23 cellular contexts compared by ENCODE assay signal in genomic region chr14:53147893-53148292, GRCh38. TPM values are rescaled to one million over a fixed set of nuclear protein-coding genes. Genes with fewer than 3 reads are reported as not detected.
DNase-seq lines count a peak whose midpoint lies in the region; ATAC-seq and FAIRE-seq lines count a peak whose summit lies in the region.
"Had no signal": no experiment of that assay in that cellular context is flagged by ENCODE, and none has a peak within 500 bp of the region (broad histone marks: within the 10 kb centered on the region; RNA-seq: fewer than 3 reads in every experiment).

No MANE protein-coding gene starts in this region.

- peaks cover 28% of the 10 kb centered on the region for H3K4me1 ChIP-seq in effector memory CD4-positive, alpha-beta T cell (ENCODE audit: control insufficient read depth, insufficient read depth, low read length, poor library complexity, severe bottlenecking)

- no peaks in the 10 kb centered on the region for H3K27me3 Mint-ChIP-seq in activated CD8-positive, alpha-beta memory T cell treated with anti-CD3 and anti-CD28 coated beads, Interleukin-2, amount 10 ng/mL, durations not matched to agents 7 days and 5 days
- no peaks in the 10 kb centered on the region for H3K27me3 Mint-ChIP-seq in activated CD4-positive, alpha-beta memory T cell treated with anti-CD3 and anti-CD28 coated beads, Interleukin-2, amount 10 ng/mL, durations not matched to agents 7 days and 5 days
- H3K27me3 Mint-ChIP-seq in naive thymus-derived CD8-positive, alpha-beta T cell: no peaks in the 10 kb centered on the region
- H3K27me3 Mint-ChIP-seq: T-cell had no signal

- peak; percentile 73 for FAIRE-seq in GM19239 (lab: Jason Lieb, UNC)
- FAIRE-seq: D721Med had no signal

- H3K9me3 Mint-ChIP-seq in activated CD8-positive, alpha-beta memory T cell treated with anti-CD3 and anti-CD28 coated beads, Interleukin-2, amount 10 ng/mL, durations not matched to agents 7 days and 5 days (ENCODE audit: low read depth): peaks cover 5% of the 10 kb centered on the region
- peaks cover 2% of the 10 kb centered on the region for H3K9me3 Mint-ChIP-seq in activated CD4-positive, alpha-beta memory T cell treated with anti-CD3 and anti-CD28 coated beads, Interleukin-2, amount 10 ng/mL, durations not matched to agents 7 days and 5 days
- H3K9me3 Mint-ChIP-seq in naive thymus-derived CD8-positive, alpha-beta T cell: peaks cover 0 to 13% (median 7%) of the 10 kb centered on the region in 9 donors
- H3K9me3 Mint-ChIP-seq: neural crest cell had no signal

- CTCF ChIA-PET in activated CD8-positive, alpha-beta memory T cell treated with anti-CD3 and anti-CD28 coated beads, Interleukin-2, amount 10 ng/mL, durations not matched to agents 7 days and 5 days (lab: Charles Lee): interaction anchor here (6.4 kb wide), 1 partner anchor 39 kb away, joined by 58 read pairs; no protein-coding TSS in a partner anchor
- CTCF ChIA-PET in activated CD4-positive, alpha-beta memory T cell treated with anti-CD3 and anti-CD28 coated beads, Interleukin-2, amount 10 ng/mL, durations not matched to agents 7 days and 5 days (lab: Charles Lee): interaction anchor here (2.1 to 6.6 kb wide), 2 partner anchors 39 to 69 kb away, joined by 6 to 71 read pairs; no protein-coding TSS in a partner anchor

- H3K36me3 Mint-ChIP-seq in activated CD8-positive, alpha-beta memory T cell treated with anti-CD3 and anti-CD28 coated beads, Interleukin-2, amount 10 ng/mL, durations not matched to agents 7 days and 5 days: peaks cover 48% of the 10 kb centered on the region
- peaks cover 54% of the 10 kb centered on the region for H3K36me3 Mint-ChIP-seq in activated CD4-positive, alpha-beta memory T cell treated with anti-CD3 and anti-CD28 coated beads, Interleukin-2, amount 10 ng/mL, durations not matched to agents 7 days and 5 days (ENCODE audit: low read depth)
- peaks cover 6 to 24% (median 10%) of the 10 kb centered on the region in 3 donors for H3K36me3 Mint-ChIP-seq in naive thymus-derived CD8-positive, alpha-beta T cell

- H3K9me3 ChIP-seq in effector memory CD4-positive, alpha-beta T cell (ENCODE audit: control insufficient read depth, low read length): no peaks in the 10 kb centered on the region
- H3K9me3 ChIP-seq: gastroesophageal sphincter had no signal

- H3K27ac Mint-ChIP-seq in activated CD8-positive, alpha-beta memory T cell treated with anti-CD3 and anti-CD28 coated beads, Interleukin-2, amount 10 ng/mL, durations not matched to agents 7 days and 5 days: peak overlapping the region; percentile 74
- peak overlapping the region; percentile 56 for H3K27ac Mint-ChIP-seq in activated CD4-positive, alpha-beta memory T cell treated with anti-CD3 and anti-CD28 coated beads, Interleukin-2, amount 10 ng/mL, durations not matched to agents 7 days and 5 days
- H3K27ac Mint-ChIP-seq in naive thymus-derived CD8-positive, alpha-beta T cell: peak overlapping the region in 7 of 10 donors; percentile 1 to 57 (median 41)
- H3K27ac Mint-ChIP-seq: brain had no signal

- POLR2A ChIA-PET in activated CD4-positive, alpha-beta memory T cell treated with anti-CD3 and anti-CD28 coated beads, Interleukin-2, amount 10 ng/mL, durations not matched to agents 7 days and 5 days (lab: Charles Lee): interaction anchor here (0.8 to 7.8 kb wide), 2 partner anchors 30 to 39 kb away, joined by 3 to 264 read pairs; no protein-coding TSS in a partner anchor
- POLR2A ChIA-PET in naive thymus-derived CD8-positive, alpha-beta T cell (lab: Charles Lee): interaction anchor here (1.8 kb wide), 1 partner anchor 40 kb away, joined by 5 read pairs; no protein-coding TSS in a partner anchor

- no peak for DNase-seq in activated CD8-positive, alpha-beta memory T cell treated with anti-CD3 and anti-CD28 coated beads, Interleukin-2, amount 10 ng/mL, durations not matched to agents 7 days and 5 days
- no peak for DNase-seq in activated CD8-positive, alpha-beta memory T cell treated with anti-CD3 and anti-CD28 coated beads for 24 hours
- DNase-seq in GM19239 (ENCODE audit: insufficient read length, low spot score) (no peak), putamen (ENCODE audit: low spot score) (no peak)
- no peak for DNase-seq in activated CD4-positive, alpha-beta memory T cell treated with anti-CD3 and anti-CD28 coated beads, Interleukin-2, amount 10 ng/mL, durations not matched to agents 7 days and 5 days
- DNase-seq in naive thymus-derived CD8-positive, alpha-beta T cell: no peak
- DNase-seq in effector memory CD4-positive, alpha-beta T cell: no peak
- DNase-seq: activated CD4-positive, alpha-beta T cell treated with anti-CD3 and anti-CD28 coated beads, Interleukin-2, amount 50 U/mL, for 4 hours; C1 segment of cervical spinal cord; effector CD8-positive, alpha-beta T cell; islet precursor cell; NCI-H1930; NCI-H226; NCI-H82; SIG-M5; stimulated activated CD8-positive, alpha-beta memory T cell treated with anti-CD3 and anti-CD28 coated beads, Interleukin-4, amount 100 ng/mL, for 48 hours; T-cell had no signal

- H3K27me3 ChIP-seq in effector memory CD4-positive, alpha-beta T cell (replicated peaks; ENCODE audit: control insufficient read depth, insufficient read depth, low read length, poor library complexity, severe bottlenecking): no peaks in the 10 kb centered on the region
- H3K27me3 ChIP-seq: gastroesophageal sphincter had no signal

- no peak overlapping the region for H3K27ac ChIP-seq in effector memory CD4-positive, alpha-beta T cell (ENCODE audit: insufficient read depth, low read length, poor library complexity, severe bottlenecking)
- H3K27ac ChIP-seq: gastroesophageal sphincter, VCaP had no signal

- no peaks in the 10 kb centered on the region for H3K36me3 ChIP-seq in effector memory CD4-positive, alpha-beta T cell (ENCODE audit: control insufficient read depth, insufficient read depth, low read length)

- H3K4me3 Mint-ChIP-seq in activated CD8-positive, alpha-beta memory T cell treated with anti-CD3 and anti-CD28 coated beads, Interleukin-2, amount 10 ng/mL, durations not matched to agents 7 days and 5 days: peak overlapping the region; percentile 100
- H3K4me3 Mint-ChIP-seq in activated CD4-positive, alpha-beta memory T cell treated with anti-CD3 and anti-CD28 coated beads, Interleukin-2, amount 10 ng/mL, durations not matched to agents 7 days and 5 days: no peak overlapping the region
- peak overlapping the region in 6 of 10 donors; percentile 3 to 44 (median 18) for H3K4me3 Mint-ChIP-seq in naive thymus-derived CD8-positive, alpha-beta T cell
- H3K4me3 Mint-ChIP-seq: neural crest cell had no signal

- ATAC-seq in activated CD8-positive, alpha-beta memory T cell treated with anti-CD3 and anti-CD28 coated beads, Interleukin-2, amount 10 ng/mL, durations not matched to agents 7 days and 5 days: no peak
- ATAC-seq in naive thymus-derived CD8-positive, alpha-beta T cell: no peak
- ATAC-seq in GM21576 (IDR thresholded peaks at IDR 0.05; ENCODE audit: unreplicated experiment): no peak
- ATAC-seq: gastroesophageal sphincter, T-cell had no signal

- H3K4me1 Mint-ChIP-seq in activated CD8-positive, alpha-beta memory T cell treated with anti-CD3 and anti-CD28 coated beads, Interleukin-2, amount 10 ng/mL, durations not matched to agents 7 days and 5 days: peaks cover 72% of the 10 kb centered on the region
- peaks cover 78% of the 10 kb centered on the region for H3K4me1 Mint-ChIP-seq in activated CD4-positive, alpha-beta memory T cell treated with anti-CD3 and anti-CD28 coated beads, Interleukin-2, amount 10 ng/mL, durations not matched to agents 7 days and 5 days
- peaks cover 31 to 79% (median 75%) of the 10 kb centered on the region in 4 donors for H3K4me1 Mint-ChIP-seq in naive thymus-derived CD8-positive, alpha-beta T cell

- no peak overlapping the region for H3K4me3 ChIP-seq in effector memory CD4-positive, alpha-beta T cell (ENCODE audit: insufficient read depth, low read depth, low read length, poor library complexity, severe bottlenecking)
- H3K4me3 ChIP-seq: gastroesophageal sphincter had no signal

RNA-seq across cellular contexts. Expression of gene DDHD1, which starts 5.2 kb away (rescaled TPM):
- 10 to 100 TPM; 70.7 to 80.5 TPM for total RNA-seq in activated CD8-positive, alpha-beta memory T cell treated with anti-CD3 and anti-CD28 coated beads, Interleukin-2, amount 10 ng/mL, durations not matched to agents 7 days and 5 days
- total RNA-seq in activated CD4-positive, alpha-beta memory T cell treated with anti-CD3 and anti-CD28 coated beads, Interleukin-2, amount 10 ng/mL, durations not matched to agents 7 days and 5 days: 10 to 100 TPM; 53.6 to 58.5 TPM
- 10 to 100 TPM; 50.9 to 53.1 TPM for total RNA-seq in naive thymus-derived CD8-positive, alpha-beta T cell
- polyA plus RNA-seq in naive thymus-derived CD8-positive, alpha-beta T cell: 1 to 10 TPM; 4.3 to 6.4 (median 5.7) TPM
